Comparison of ENCODE assay signal across 1 cellular context in genomic region chr2:61764035-61764800, GRCh38.
TF ChIP-seq lines count a peak whose summit lies in the region.

No MANE protein-coding gene starts in this region.

TF ChIP-seq in HepG2, 621 proteins besides CTCF, POLR2A, EP300 and RAD21 (continued from another document and continues in another):
- TF ChIP-seq ZNF607 (CRISPR knock-in tag; IDR thresholded peaks at IDR 0.05; ENCODE audit: borderline replicate concordance), result no peak
- TF ChIP-seq PATZ1 (CRISPR knock-in tag; IDR thresholded peaks at IDR 0.05), result peak; percentile 47
- TF ChIP-seq KDM2A (CRISPR knock-in tag; IDR thresholded peaks at IDR 0.05; ENCODE audit: borderline replicate concordance, low read depth), result peak; percentile 90
- peak; percentile 83 for TF ChIP-seq TAF1 (CRISPR knock-in tag; IDR thresholded peaks at IDR 0.05)
- TF ChIP-seq, protein P1, sequence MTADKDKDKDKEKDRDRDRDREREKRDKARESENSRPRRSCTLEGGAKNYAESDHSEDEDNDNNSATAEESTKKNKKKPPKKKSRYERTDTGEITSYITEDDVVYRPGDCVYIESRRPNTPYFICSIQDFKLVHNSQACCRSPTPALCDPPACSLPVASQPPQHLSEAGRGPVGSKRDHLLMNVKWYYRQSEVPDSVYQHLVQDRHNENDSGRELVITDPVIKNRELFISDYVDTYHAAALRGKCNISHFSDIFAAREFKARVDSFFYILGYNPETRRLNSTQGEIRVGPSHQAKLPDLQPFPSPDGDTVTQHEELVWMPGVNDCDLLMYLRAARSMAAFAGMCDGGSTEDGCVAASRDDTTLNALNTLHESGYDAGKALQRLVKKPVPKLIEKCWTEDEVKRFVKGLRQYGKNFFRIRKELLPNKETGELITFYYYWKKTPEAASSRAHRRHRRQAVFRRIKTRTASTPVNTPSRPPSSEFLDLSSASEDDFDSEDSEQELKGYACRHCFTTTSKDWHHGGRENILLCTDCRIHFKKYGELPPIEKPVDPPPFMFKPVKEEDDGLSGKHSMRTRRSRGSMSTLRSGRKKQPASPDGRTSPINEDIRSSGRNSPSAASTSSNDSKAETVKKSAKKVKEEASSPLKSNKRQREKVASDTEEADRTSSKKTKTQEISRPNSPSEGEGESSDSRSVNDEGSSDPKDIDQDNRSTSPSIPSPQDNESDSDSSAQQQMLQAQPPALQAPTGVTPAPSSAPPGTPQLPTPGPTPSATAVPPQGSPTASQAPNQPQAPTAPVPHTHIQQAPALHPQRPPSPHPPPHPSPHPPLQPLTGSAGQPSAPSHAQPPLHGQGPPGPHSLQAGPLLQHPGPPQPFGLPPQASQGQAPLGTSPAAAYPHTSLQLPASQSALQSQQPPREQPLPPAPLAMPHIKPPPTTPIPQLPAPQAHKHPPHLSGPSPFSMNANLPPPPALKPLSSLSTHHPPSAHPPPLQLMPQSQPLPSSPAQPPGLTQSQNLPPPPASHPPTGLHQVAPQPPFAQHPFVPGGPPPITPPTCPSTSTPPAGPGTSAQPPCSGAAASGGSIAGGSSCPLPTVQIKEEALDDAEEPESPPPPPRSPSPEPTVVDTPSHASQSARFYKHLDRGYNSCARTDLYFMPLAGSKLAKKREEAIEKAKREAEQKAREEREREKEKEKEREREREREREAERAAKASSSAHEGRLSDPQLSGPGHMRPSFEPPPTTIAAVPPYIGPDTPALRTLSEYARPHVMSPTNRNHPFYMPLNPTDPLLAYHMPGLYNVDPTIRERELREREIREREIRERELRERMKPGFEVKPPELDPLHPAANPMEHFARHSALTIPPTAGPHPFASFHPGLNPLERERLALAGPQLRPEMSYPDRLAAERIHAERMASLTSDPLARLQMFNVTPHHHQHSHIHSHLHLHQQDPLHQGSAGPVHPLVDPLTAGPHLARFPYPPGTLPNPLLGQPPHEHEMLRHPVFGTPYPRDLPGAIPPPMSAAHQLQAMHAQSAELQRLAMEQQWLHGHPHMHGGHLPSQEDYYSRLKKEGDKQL (CRISPR knock-in tag; IDR thresholded peaks at IDR 0.05; ENCODE audit: low read depth), result no peak
- no peak; the same call in none of the 2 replicates for TF ChIP-seq ZNF225 (CRISPR knock-in tag; IDR thresholded peaks at IDR 0.05)
- 0 out of 2 replicates have a peak, but pooled peaks have one; percentile 66 for TF ChIP-seq GZF1 (CRISPR knock-in tag; IDR thresholded peaks at IDR 0.05)
- no peak for TF ChIP-seq IKZF1 (IDR thresholded peaks at IDR 0.05)
- no peak for TF ChIP-seq ZNF569 (CRISPR knock-in tag; IDR thresholded peaks at IDR 0.05; ENCODE audit: borderline replicate concordance)
- TF ChIP-seq ZNF362 (CRISPR knock-in tag; IDR thresholded peaks at IDR 0.05; ENCODE audit: borderline replicate concordance), result peak; percentile 46; the same call in 1 of the 2 replicates
- no peak for TF ChIP-seq THRA (CRISPR knock-in tag; IDR thresholded peaks at IDR 0.05; ENCODE audit: borderline replicate concordance)
- no peak for TF ChIP-seq SYNCRIP (IDR thresholded peaks at IDR 0.05; ENCODE audit: insufficient read depth, low read depth, low read length)
- peak; percentile 82 for TF ChIP-seq PHF8 (CRISPR knock-in tag; IDR thresholded peaks at IDR 0.05)
- TF ChIP-seq NCOR1 (IDR thresholded peaks at IDR 0.05; ENCODE audit: borderline replicate concordance, low read length), result no peak
- TF ChIP-seq ZNF350 (CRISPR knock-in tag; IDR thresholded peaks at IDR 0.05; ENCODE audit: borderline replicate concordance, low read depth), result peak; percentile 67; the same call in 1 of the 2 replicates
- TF ChIP-seq ZNF552 (CRISPR knock-in tag; IDR thresholded peaks at IDR 0.05; ENCODE audit: borderline replicate concordance), result 0 out of 2 replicates have a peak, but pooled peaks have one; percentile 55
- no peak for TF ChIP-seq ARID3A (IDR thresholded peaks at IDR 0.05; ENCODE audit: low read depth, low read length)
- no peak; the same call in 1 of the 2 replicates for TF ChIP-seq ATF3 (CRISPR knock-in tag; IDR thresholded peaks at IDR 0.05)
- TF ChIP-seq CEBPZ (IDR thresholded peaks at IDR 0.05; ENCODE audit: low read length), result no peak
- no peak for TF ChIP-seq ZNF180 (CRISPR knock-in tag; IDR thresholded peaks at IDR 0.05; ENCODE audit: borderline replicate concordance, low read depth)
- 0 out of 2 replicates have a peak, but pooled peaks have one; percentile 57 for TF ChIP-seq ZSCAN21 (CRISPR knock-in tag; IDR thresholded peaks at IDR 0.05; ENCODE audit: borderline replicate concordance)
- TF ChIP-seq ZBTB44 (CRISPR knock-in tag; IDR thresholded peaks at IDR 0.05), result no peak
- no peak for TF ChIP-seq SRSF9 (IDR thresholded peaks at IDR 0.05; ENCODE audit: borderline replicate concordance, insufficient read depth, low read depth, low read length, poor library complexity, severe bottlenecking)
- no peak for TF ChIP-seq ADNP (CRISPR knock-in tag; IDR thresholded peaks at IDR 0.05)
- TF ChIP-seq MXD4 (CRISPR knock-in tag; IDR thresholded peaks at IDR 0.05), result no peak; the same call in 1 of the 2 replicates
- TF ChIP-seq ZNF543 (CRISPR knock-in tag; IDR thresholded peaks at IDR 0.05), result peak; percentile 30; the same call in 1 of the 2 replicates
- no peak for TF ChIP-seq CHD2 (IDR thresholded peaks at IDR 0.05; ENCODE audit: low read depth, low read length)
- peak; percentile 42; the same call in 1 of the 2 replicates for TF ChIP-seq ZNF335 (CRISPR knock-in tag; IDR thresholded peaks at IDR 0.05)
- TF ChIP-seq SRSF1 (optimal IDR thresholded peaks at IDR 0.05; ENCODE audit: low read depth, low read length), result peak; percentile 66
- no peak; the same call in 1 of the 2 replicates for TF ChIP-seq KLF11 (CRISPR knock-in tag; IDR thresholded peaks at IDR 0.05)
- TF ChIP-seq ZNF713 (CRISPR knock-in tag; IDR thresholded peaks at IDR 0.05), result no peak
- TF ChIP-seq PPARG (CRISPR knock-in tag; conservative IDR thresholded peaks at IDR 0.05), result no peak
- no peak for TF ChIP-seq ZNF558 (CRISPR knock-in tag; IDR thresholded peaks at IDR 0.05; ENCODE audit: borderline replicate concordance)
- TF ChIP-seq TAF15 (IDR thresholded peaks at IDR 0.05; ENCODE audit: low read depth, low read length, poor library complexity, severe bottlenecking), result peak; percentile 25
- TF ChIP-seq ZNF430 (CRISPR knock-in tag; IDR thresholded peaks at IDR 0.05), result peak; percentile 11; the same call in 1 of the 2 replicates
- no peak for TF ChIP-seq MAZ (IDR thresholded peaks at IDR 0.05; ENCODE audit: borderline replicate concordance, low read depth, low read length)
- TF ChIP-seq MAZ (CRISPR knock-in tag; IDR thresholded peaks at IDR 0.05; ENCODE audit: low read depth), result no peak; the same call in 1 of the 2 replicates
- TF ChIP-seq ISX (CRISPR knock-in tag; conservative IDR thresholded peaks at IDR 0.05), result peak; percentile 74; the same call in 1 of the 2 replicates
- peak; percentile 61; the same call in 1 of the 2 replicates for TF ChIP-seq KDM3A (CRISPR knock-in tag; IDR thresholded peaks at IDR 0.05; ENCODE audit: low read depth)
- no peak for TF ChIP-seq SP1 (IDR thresholded peaks at IDR 0.05)
- peak; percentile 65 for TF ChIP-seq SP1 (CRISPR knock-in tag; IDR thresholded peaks at IDR 0.05)
- 0 out of 2 replicates have a peak, but pooled peaks have one; percentile 75 for TF ChIP-seq ZNF850 (CRISPR knock-in tag; conservative IDR thresholded peaks at IDR 0.05)
- no peak; the same call in 1 of the 2 replicates for TF ChIP-seq PHF21A (CRISPR knock-in tag; IDR thresholded peaks at IDR 0.05)
